In the genomic region with DNA sequence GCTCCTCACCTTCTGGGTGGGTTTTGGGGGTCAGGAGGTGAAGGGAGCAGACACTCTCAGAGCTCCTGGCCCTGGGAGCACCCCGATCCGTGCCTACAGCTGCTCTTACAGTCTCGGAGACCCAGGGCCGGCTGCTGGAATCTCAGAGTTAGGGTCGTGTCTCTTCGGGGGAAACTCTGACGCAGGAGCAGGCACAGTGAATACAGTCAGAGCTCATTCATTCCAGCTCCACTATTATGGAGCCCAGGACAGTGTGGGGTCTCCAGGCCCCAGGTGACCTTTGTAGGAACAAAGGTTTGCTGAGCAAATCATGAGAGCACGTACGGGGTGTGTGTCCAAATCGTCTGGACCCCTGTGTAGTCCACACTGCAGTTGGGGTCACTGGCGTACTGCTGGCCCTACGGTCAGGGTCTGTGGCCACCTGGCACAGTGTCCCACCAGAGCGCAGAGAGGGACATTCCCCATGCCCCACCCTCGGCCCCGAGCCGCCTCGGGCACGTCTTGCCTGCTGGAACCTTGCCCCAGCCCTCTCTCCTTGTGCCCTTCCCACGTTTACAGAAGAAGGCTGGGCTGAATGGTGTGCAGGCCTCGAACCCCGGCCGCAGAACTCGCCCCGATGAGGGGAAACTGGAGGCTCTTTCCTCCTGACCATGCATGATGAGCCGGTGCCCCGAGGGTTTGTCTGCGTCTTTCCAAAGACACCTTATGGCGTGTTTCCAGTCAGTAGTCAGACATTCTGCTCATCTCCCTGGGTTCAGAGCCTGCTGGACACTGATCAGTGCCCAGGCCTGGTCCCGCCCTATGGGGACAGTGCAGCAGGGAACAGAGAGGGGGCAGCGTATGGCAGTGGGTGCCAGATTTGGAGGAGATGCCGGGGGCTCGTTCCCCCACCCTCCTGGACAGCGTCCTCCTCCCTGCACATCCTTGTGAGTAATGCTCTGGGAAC, we compare ENCODE assay signal across 26 cellular contexts.
"Had no signal": no experiment of that assay in that cellular context is flagged by ENCODE, and none has a peak within 500 bp of the region (broad histone marks: within the 10 kb centered on the region; RNA-seq: fewer than 3 reads in every experiment).

No MANE protein-coding gene starts in this region.

- H3K27ac Mint-ChIP-seq: activated CD4-positive, alpha-beta T cell treated with anti-CD3 and anti-CD28 coated beads, Interleukin-2, amount 10 ng/mL, durations not matched to agents 24 days and 14 days; activated CD8-positive, alpha-beta memory T cell treated with anti-CD3 and anti-CD28 coated beads, Interleukin-2, amount 10 ng/mL, durations not matched to agents 7 days and 5 days; activated T-cell treated with anti-CD3 and anti-CD28 coated beads, Interleukin-2, amount 50 U/mL, for 24 hours; activated T-helper 1 cell treated with anti-CD3 and anti-CD28 coated beads, Interleukin-12 subunit alpha, Interleukin-12 subunit beta, Interleukin-2, Interleukin-4 antibody, amounts not matched to agents 30 ng/mL and 10 ng/mL and 1 ng/mL, durations not matched to agents 14 hours and 24 hours and 36 hours; T-helper 17 cell had no signal

- ATAC-seq: activated CD8-positive, alpha-beta memory T cell treated with anti-CD3 and anti-CD28 coated beads, Interleukin-2, amount 10 ng/mL, durations not matched to agents 7 days and 5 days; Panc1; T-helper 17 cell; WTC11 had no signal

- H3K4me3 ChIP-seq: MG63 had no signal

- H3K4me1 Mint-ChIP-seq: activated CD4-positive, alpha-beta T cell treated with anti-CD3 and anti-CD28 coated beads, Interleukin-2, amount 10 ng/mL, durations not matched to agents 24 days and 14 days; activated CD8-positive, alpha-beta memory T cell treated with anti-CD3 and anti-CD28 coated beads, Interleukin-2, amount 10 ng/mL, durations not matched to agents 7 days and 5 days; activated naive CD4-positive, alpha-beta T cell treated with anti-CD3 and anti-CD28 coated beads, Interleukin-2, amount 50 U/mL, for 24 hours; T-helper 17 cell; WTC11 had no signal

- H3K27me3 Mint-ChIP-seq: activated CD4-positive, alpha-beta T cell treated with anti-CD3 and anti-CD28 coated beads, Interleukin-2, amount 10 ng/mL, durations not matched to agents 24 days and 14 days; activated CD8-positive, alpha-beta memory T cell treated with anti-CD3 and anti-CD28 coated beads, Interleukin-2, amount 10 ng/mL, durations not matched to agents 7 days and 5 days; activated naive CD4-positive, alpha-beta T cell treated with anti-CD3 and anti-CD28 coated beads, Interleukin-2, amount 50 U/mL, for 24 hours; activated T-cell treated with anti-CD3 and anti-CD28 coated beads, Interleukin-2, amount 50 U/mL, for 24 hours; brain; T-helper 17 cell had no signal

- DNase-seq: activated CD4-positive, alpha-beta T cell treated with anti-CD3 and anti-CD28 coated beads, Interleukin-2, amount 10 ng/mL, durations not matched to agents 24 days and 14 days; activated CD4-positive, alpha-beta T cell treated with anti-CD3 and anti-CD28 coated beads, Interleukin-2, amount 50 U/mL, for 48 hours; activated CD4-positive, CD25-positive, alpha-beta regulatory T cell treated with anti-CD3 and anti-CD28 coated beads, Interleukin-2, amount 50 U/mL, for 72 hours; activated CD8-positive, alpha-beta memory T cell treated with anti-CD3 and anti-CD28 coated beads, Interleukin-2, amount 10 ng/mL, durations not matched to agents 7 days and 5 days; activated effector memory CD4-positive, alpha-beta T cell treated with Interleukin-2 at 50 U/mL for 16 hours; activated naive CD4-positive, alpha-beta T cell; activated T-cell treated with anti-CD3 and anti-CD28 coated beads, Interleukin-2, amount 50 U/mL, for 24 hours; MG63; MV-4-11; NCI-H1092 treated with DMSO at 0.1 percent for 48 hours; NCI-H1417 treated with DMSO at 0.1 percent for 48 hours; NCI-H1694; NCI-H2029; NCI-H2107; NCI-H69; NK-92 treated with Interleukin-12 subunit alpha and Interleukin-12 subunit beta, amount 100 ng/mL, for 24 hours; OCI-M1; RPMI8226; SHP77; T-helper 17 cell; T-helper 9 cell had no signal

- H3K36me3 Mint-ChIP-seq: activated CD8-positive, alpha-beta memory T cell treated with anti-CD3 and anti-CD28 coated beads, Interleukin-2, amount 10 ng/mL, durations not matched to agents 7 days and 5 days; activated naive CD4-positive, alpha-beta T cell treated with anti-CD3 and anti-CD28 coated beads, Interleukin-2, amount 50 U/mL, for 24 hours had no signal

- H3K36me3 ChIP-seq: MG63 had no signal

- H3K27me3 ChIP-seq: MG63 had no signal

- H3K9me3 ChIP-seq: MG63 had no signal

- H3K4me3 Mint-ChIP-seq: activated CD4-positive, alpha-beta T cell treated with anti-CD3 and anti-CD28 coated beads, Interleukin-2, amount 10 ng/mL, durations not matched to agents 24 days and 14 days; activated CD8-positive, alpha-beta memory T cell treated with anti-CD3 and anti-CD28 coated beads, Interleukin-2, amount 10 ng/mL, durations not matched to agents 7 days and 5 days; activated naive CD4-positive, alpha-beta T cell treated with anti-CD3 and anti-CD28 coated beads, Interleukin-2, amount 50 U/mL, for 24 hours; activated T-cell treated with anti-CD3 and anti-CD28 coated beads, Interleukin-2, amount 50 U/mL, for 24 hours; activated T-helper 1 cell treated with anti-CD3 and anti-CD28 coated beads, Interleukin-12 subunit alpha, Interleukin-12 subunit beta, Interleukin-2, Interleukin-4 antibody, amounts not matched to agents 30 ng/mL and 10 ng/mL and 1 ng/mL, durations not matched to agents 14 hours and 24 hours and 36 hours; T-helper 17 cell; WTC11 had no signal
